ENCODE assay signal across 8 cellular contexts in genomic region chr9:136095028-136095494, GRCh38. TPM values are rescaled to one million over a fixed set of nuclear protein-coding genes. Genes with fewer than 3 reads are reported as not detected.
DNase-seq lines count a peak whose midpoint lies in the region; ATAC-seq and TF ChIP-seq lines count a peak whose summit lies in the region.

NACC2 (minus strand) TSS chr9:136095289; CDS start chr9:136050521, 44,768 bp downstream.

- H3K4me1 ChIP-seq in Panc1 (ENCODE audit: control insufficient read depth, insufficient read depth, low read length) (peaks cover 33% of the 10 kb centered on the region), mammary epithelial cell (ENCODE audit: insufficient read depth, low read length) (peaks cover 35% of the 10 kb centered on the region), smooth muscle cell (ENCODE audit: low read depth) (peaks cover 19% of the 10 kb centered on the region)

- H4K20me1 ChIP-seq in mammary epithelial cell (ENCODE audit: insufficient read depth, low read length) (no peaks in the 10 kb centered on the region), smooth muscle cell (ENCODE audit: low read depth) (peaks cover 40% of the 10 kb centered on the region)

- TF ChIP-seq CTCF in Panc1 (IDR thresholded peaks at IDR 0.05) (no peak), mammary epithelial cell (conservative IDR thresholded peaks at IDR 0.05 in 1 of 2, IDR thresholded peaks at IDR 0.05 in 1 of 2; ENCODE audit: extremely low read depth in 1 of 2, insufficient read depth in 1 of 2, low read depth in 1 of 2, low read length in 2 of 2) (no peak), smooth muscle cell (IDR thresholded peaks at IDR 0.05; ENCODE audit: borderline replicate concordance, insufficient read depth, poor library complexity, severe bottlenecking) (no peak)

- peak within 1 kb of the TSS in 5 of 6 donors; percentile 34 to 73 (median 51) for H3K27ac Mint-ChIP-seq in immature natural killer cell

- intact Hi-C loops in Panc1 (cut with micrococcal nuclease; ENCODE audit: unreplicated experiment) (no loop called here), mammary epithelial cell (cut with micrococcal nuclease) (loop anchor here (1.0 to 2.0 kb wide), 3 partner anchors 13 to 43 kb away; partner anchors contain the start of gene TMEM250)

- H3K27me3 Mint-ChIP-seq in immature natural killer cell (ENCODE audit: low read depth in 3 of 3) = peaks cover 0 to 13% (median 0%) of the 10 kb centered on the region in 3 donors

- H3K27me3 ChIP-seq in Panc1 (ENCODE audit: control insufficient read depth, insufficient read depth, low read length) (no peaks in the 10 kb centered on the region), mammary epithelial cell (ENCODE audit: insufficient read depth, low read length) (no peaks in the 10 kb centered on the region), smooth muscle cell (ENCODE audit: low read depth) (no peaks in the 10 kb centered on the region)

- peaks cover 0 to 2% (median 0%) of the 10 kb centered on the region in 6 donors for H3K9me3 Mint-ChIP-seq in immature natural killer cell

- BruUV-seq in Panc1 (replicated peaks; lab: Mats Ljungman, UMichigan) (no TSS peak), mammary epithelial cell (replicated peaks; lab: Mats Ljungman, UMichigan) (no TSS peak)

- peak within 1 kb of the TSS; percentile 63 for H2AFZ ChIP-seq in mammary epithelial cell (ENCODE audit: low read depth, low read length)
- H2AFZ ChIP-seq in smooth muscle cell (ENCODE audit: low read depth) = peak within 1 kb of the TSS; percentile 58

- H3K4me3 ChIP-seq in Panc1 (ENCODE audit: low read depth in 2 of 2, low read length in 2 of 2) (peak within 1 kb of the TSS; percentile 62 to 67), mammary epithelial cell (replicated peaks in 1 of 3; ENCODE audit: insufficient read depth in 1 of 3, low read depth in 2 of 3, low read length in 3 of 3) (peak within 1 kb of the TSS; percentile 65 to 77 (median 70)), smooth muscle cell (peak within 1 kb of the TSS; percentile 90)

- H3F3A ChIP-seq in smooth muscle cell (ENCODE audit: low read depth) = no peaks in the 10 kb centered on the region

- peak within 1 kb of the TSS; percentile 91 for H3K4me2 ChIP-seq in mammary epithelial cell (ENCODE audit: insufficient read depth, low read depth, low read length)
- H3K4me2 ChIP-seq in smooth muscle cell = peak within 1 kb of the TSS; percentile 100

- peak within 1 kb of the TSS; percentile 57 to 83 (median 75) for H3K4me3 Mint-ChIP-seq in immature natural killer cell

- dilution Hi-C loops in mammary epithelial cell (cut with HindIII; ENCODE audit: low sequenced_read_pairs) = no loop called here

- 0% methylated on average over 5 of the region's 78 CpGs for WGBS in mammary epithelial cell (ENCODE audit: low coverage, missing lambda C conversion rate)
- WGBS in smooth muscle cell (ENCODE audit: low lambda C conversion rate) = 0% methylated on average over 1 of the region's 78 CpGs

- peaks cover 18 to 31% of the 10 kb centered on the region in 2 donors for H3K4me1 Mint-ChIP-seq in immature natural killer cell

- POLR2A ChIA-PET in Panc1 (lab: Charles Lee) = interaction anchor here (0.7 kb wide), 1 partner anchor 41 kb away, joined by 5 read pairs; no protein-coding TSS in a partner anchor

- in situ Hi-C loops in Panc1 (cut with HindIII; ENCODE audit: low pct_unique_long_range_greater_than_20kb, low sequenced_read_pairs) = no loop called here
- in situ Hi-C loops in mammary epithelial cell (cut with MboI; ENCODE audit: low sequenced_read_pairs in 2 of 2) = no loop called here

- H3K36me3 ChIP-seq in Panc1 (ENCODE audit: control insufficient read depth, insufficient read depth, low read length) = no peaks in the 10 kb centered on the region
- no peaks in the 10 kb centered on the region for H3K36me3 ChIP-seq in mammary epithelial cell (ENCODE audit: insufficient read depth, low read length)
- H3K36me3 ChIP-seq in smooth muscle cell (ENCODE audit: low read depth) = no peaks in the 10 kb centered on the region

- ATAC-seq in Panc1 = peak; percentile 52

- no peaks in the 10 kb centered on the region for H3K9me3 ChIP-seq in Panc1 (ENCODE audit: control insufficient read depth, insufficient read depth, low read depth, low read length)
- no peaks in the 10 kb centered on the region for H3K9me3 ChIP-seq in mammary epithelial cell (replicated peaks; ENCODE audit: insufficient read depth, low read length)
- H3K9me3 ChIP-seq in smooth muscle cell (replicated peaks; ENCODE audit: low read depth) = no peaks in the 10 kb centered on the region

- peaks cover 46% of the 10 kb centered on the region for H3K79me2 ChIP-seq in mammary epithelial cell (ENCODE audit: insufficient read depth, low read length)
- H3K79me2 ChIP-seq in smooth muscle cell (ENCODE audit: low read depth) = peaks cover 45% of the 10 kb centered on the region

- no peaks in the 10 kb centered on the region for H3K36me3 Mint-ChIP-seq in immature natural killer cell

- peak within 1 kb of the TSS; percentile 88 for H3K27ac ChIP-seq in Panc1 (ENCODE audit: low read length)
- H3K27ac ChIP-seq in mammary epithelial cell (ENCODE audit: insufficient read depth, low read depth, low read length) = peak within 1 kb of the TSS; percentile 33
- peak within 1 kb of the TSS; percentile 53 for H3K27ac ChIP-seq in smooth muscle cell (ENCODE audit: low read depth)

- H3K9ac ChIP-seq in mammary epithelial cell (ENCODE audit: insufficient read depth, low read length) (peak within 1 kb of the TSS; percentile 65), smooth muscle cell (ENCODE audit: low read depth) (peak within 1 kb of the TSS; percentile 72)

- peak; percentile 32 for DNase-seq in activated CD4-positive, alpha-beta T cell treated with anti-CD3 and anti-CD28 coated beads for 48 hours
- DNase-seq in activated CD4-positive, alpha-beta T cell treated with anti-CD3 and anti-CD28 coated beads, Interleukin-2, amount 50 U/mL, for 1 hour = no peak
- no peak for DNase-seq in Panc1 (ENCODE audit: low read depth, low spot score)
- DNase-seq in mammary epithelial cell = peak; percentile 70
- peak; percentile 38 to 41 (median 40) for DNase-seq in immature natural killer cell
- no peak for DNase-seq in smooth muscle cell (lab: John Stamatoyannopoulos, UW; ENCODE audit: unreplicated experiment)
- no peak for DNase-seq in occipital lobe (lab: John Stamatoyannopoulos, UW)
- DNase-seq in effector CD4-positive, alpha-beta T cell = no peak

- CTCF ChIA-PET in Panc1 (lab: Charles Lee) = no interaction called here
- CTCF ChIA-PET in mammary epithelial cell (lab: Charles Lee; ENCODE audit: low non-redundant PET) = no interaction called here

RNA-seq across cellular contexts. Expression of gene NACC2, which starts in this region (rescaled TPM):
- total RNA-seq in Panc1 (2021; ENCODE audit: unreplicated experiment) (62.0 TPM), mammary epithelial cell (10 to 100 TPM; 14.1 to 27.3 TPM), smooth muscle cell (6.9 and 8.8 TPM in 2 replicates), occipital lobe (5.9 TPM)
- polyA plus RNA-seq in Panc1 (2012; ENCODE audit: insufficient read length) = 46.2 TPM
- polyA plus RNA-seq in mammary epithelial cell (6.7 TPM), immature natural killer cell (1 to 10 TPM; 2.1 to 6.2 (median 2.8) TPM), smooth muscle cell (5.4 and 6.7 TPM in 2 replicates)
- 13.1 TPM for polyA minus RNA-seq in mammary epithelial cell

Comparison
In these comparisons a context has a peak if more than half of its experiments do, and no peak if none do; other contexts are left out.
1. DNase-seq: peak in activated CD4-positive, alpha-beta T cell treated with anti-CD3 and anti-CD28 coated beads for 48 hours (single experiment), mammary epithelial cell (single experiment) and immature natural killer cell (3 of 3); none in activated CD4-positive, alpha-beta T cell treated with anti-CD3 and anti-CD28 coated beads, Interleukin-2, amount 50 U/mL, for 1 hour (single experiment), Panc1 (single experiment), smooth muscle cell (single experiment), occipital lobe (single experiment) and effector CD4-positive, alpha-beta T cell (single experiment).
2. H3K27ac ChIP-seq: peak in every context shown above with its lines; median percentile 88 in Panc1; 53 in smooth muscle cell; 33 in mammary epithelial cell.
3. Peak in every context shown above with its lines, with median percentiles within 50 percentile points of each other: H3K4me3 ChIP-seq.